Comparison of ENCODE assay signal across 1 cellular context in the genomic region with DNA sequence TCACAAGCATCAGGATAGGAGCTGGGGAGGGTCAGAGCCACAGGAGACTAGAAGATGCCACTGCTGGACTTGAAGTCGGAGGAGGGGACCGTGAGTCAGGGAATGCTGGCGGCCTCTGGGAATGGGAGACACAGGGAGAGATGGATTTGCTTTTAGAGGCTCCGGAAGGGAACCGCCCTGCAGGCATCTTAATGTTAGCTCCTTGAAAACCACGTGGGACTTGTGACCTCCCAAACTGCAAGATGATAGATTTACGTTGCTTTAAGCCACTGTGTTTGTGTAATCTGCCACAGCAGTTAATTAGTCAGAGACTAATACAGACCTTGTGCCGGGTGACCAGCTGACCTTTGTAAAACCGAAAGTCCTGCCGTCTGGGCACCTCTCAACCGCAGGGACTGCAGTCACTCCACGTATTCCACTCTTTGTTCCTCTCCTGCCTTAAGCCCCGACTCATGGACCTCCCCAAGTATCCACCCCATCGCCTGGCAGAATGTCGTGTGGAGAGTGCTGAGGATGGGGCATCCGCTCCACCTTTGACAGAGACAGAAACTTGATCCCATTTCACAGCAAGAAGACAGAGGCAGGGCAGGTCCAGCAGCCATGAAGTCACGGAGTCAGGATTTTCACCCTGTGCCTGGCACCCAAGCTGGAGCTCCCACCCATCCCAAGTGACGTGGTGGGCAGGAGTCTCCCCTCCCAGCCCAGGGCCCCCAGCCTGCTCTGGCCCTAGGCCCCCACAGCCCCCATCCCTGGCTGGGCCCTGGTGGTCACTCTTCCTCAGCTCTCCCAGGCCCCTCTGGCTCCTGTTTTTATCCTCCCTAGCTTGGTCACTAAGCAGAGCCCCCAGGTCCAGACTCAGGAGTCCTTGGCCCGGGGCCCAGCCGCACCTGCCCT.
TF ChIP-seq lines count a peak whose summit lies in the region.

No MANE protein-coding gene starts in this region.

TF ChIP-seq in K562, 482 proteins besides CTCF, POLR2A, EP300 and RAD21 (continued from another document and continues in another):
- no peak for TF ChIP-seq E4F1 (CRISPR knock-in tag; IDR thresholded peaks at IDR 0.05; ENCODE audit: borderline replicate concordance)
- no peak for TF ChIP-seq EHMT2 (IDR thresholded peaks at IDR 0.05)
- TF ChIP-seq, protein P1, sequence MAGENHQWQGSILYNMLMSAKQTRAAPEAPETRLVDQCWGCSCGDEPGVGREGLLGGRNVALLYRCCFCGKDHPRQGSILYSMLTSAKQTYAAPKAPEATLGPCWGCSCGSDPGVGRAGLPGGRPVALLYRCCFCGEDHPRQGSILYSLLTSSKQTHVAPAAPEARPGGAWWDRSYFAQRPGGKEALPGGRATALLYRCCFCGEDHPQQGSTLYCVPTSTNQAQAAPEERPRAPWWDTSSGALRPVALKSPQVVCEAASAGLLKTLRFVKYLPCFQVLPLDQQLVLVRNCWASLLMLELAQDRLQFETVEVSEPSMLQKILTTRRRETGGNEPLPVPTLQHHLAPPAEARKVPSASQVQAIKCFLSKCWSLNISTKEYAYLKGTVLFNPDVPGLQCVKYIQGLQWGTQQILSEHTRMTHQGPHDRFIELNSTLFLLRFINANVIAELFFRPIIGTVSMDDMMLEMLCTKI (IDR thresholded peaks at IDR 0.05; ENCODE audit: partially characterized antibody), result no peak
- TF ChIP-seq POLR2G (IDR thresholded peaks at IDR 0.05; ENCODE audit: low read depth, low read length), result no peak
- TF ChIP-seq ZNF197 (CRISPR knock-in tag; IDR thresholded peaks at IDR 0.05; ENCODE audit: low read depth), result no peak
- TF ChIP-seq STAT5B (CRISPR knock-in tag; IDR thresholded peaks at IDR 0.05), result no peak
- TF ChIP-seq NUFIP1 (IDR thresholded peaks at IDR 0.05; ENCODE audit: partially characterized antibody), result no peak
- no peak for TF ChIP-seq ZNF644 (tag; IDR thresholded peaks at IDR 0.05; ENCODE audit: low read depth)
- no peak for TF ChIP-seq XRCC4 (IDR thresholded peaks at IDR 0.05; ENCODE audit: extremely low read depth, insufficient read depth, insufficient read length)
- TF ChIP-seq ETV1 (tag; conservative IDR thresholded peaks at IDR 0.05; ENCODE audit: low read depth), result peak; percentile 57
- TF ChIP-seq NR2C1 (IDR thresholded peaks at IDR 0.05), result no peak
- peak; percentile 62 for TF ChIP-seq NR2C1 (tag; IDR thresholded peaks at IDR 0.05)
- no peak for TF ChIP-seq TRIM28 (IDR thresholded peaks at IDR 0.05)
- no peak for TF ChIP-seq MCM5 (IDR thresholded peaks at IDR 0.05; ENCODE audit: low read depth)
- TF ChIP-seq, protein P2, sequence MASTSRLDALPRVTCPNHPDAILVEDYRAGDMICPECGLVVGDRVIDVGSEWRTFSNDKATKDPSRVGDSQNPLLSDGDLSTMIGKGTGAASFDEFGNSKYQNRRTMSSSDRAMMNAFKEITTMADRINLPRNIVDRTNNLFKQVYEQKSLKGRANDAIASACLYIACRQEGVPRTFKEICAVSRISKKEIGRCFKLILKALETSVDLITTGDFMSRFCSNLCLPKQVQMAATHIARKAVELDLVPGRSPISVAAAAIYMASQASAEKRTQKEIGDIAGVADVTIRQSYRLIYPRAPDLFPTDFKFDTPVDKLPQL (IDR thresholded peaks at IDR 0.05; ENCODE audit: extremely low read depth, insufficient read length), result no peak
- TF ChIP-seq ZNF165 (CRISPR knock-in tag; IDR thresholded peaks at IDR 0.05; ENCODE audit: borderline replicate concordance), result no peak
- no peak for TF ChIP-seq ATF2 (CRISPR knock-in tag; IDR thresholded peaks at IDR 0.05)
- TF ChIP-seq, protein P3, sequence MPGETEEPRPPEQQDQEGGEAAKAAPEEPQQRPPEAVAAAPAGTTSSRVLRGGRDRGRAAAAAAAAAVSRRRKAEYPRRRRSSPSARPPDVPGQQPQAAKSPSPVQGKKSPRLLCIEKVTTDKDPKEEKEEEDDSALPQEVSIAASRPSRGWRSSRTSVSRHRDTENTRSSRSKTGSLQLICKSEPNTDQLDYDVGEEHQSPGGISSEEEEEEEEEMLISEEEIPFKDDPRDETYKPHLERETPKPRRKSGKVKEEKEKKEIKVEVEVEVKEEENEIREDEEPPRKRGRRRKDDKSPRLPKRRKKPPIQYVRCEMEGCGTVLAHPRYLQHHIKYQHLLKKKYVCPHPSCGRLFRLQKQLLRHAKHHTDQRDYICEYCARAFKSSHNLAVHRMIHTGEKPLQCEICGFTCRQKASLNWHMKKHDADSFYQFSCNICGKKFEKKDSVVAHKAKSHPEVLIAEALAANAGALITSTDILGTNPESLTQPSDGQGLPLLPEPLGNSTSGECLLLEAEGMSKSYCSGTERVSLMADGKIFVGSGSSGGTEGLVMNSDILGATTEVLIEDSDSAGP (CRISPR knock-in tag; IDR thresholded peaks at IDR 0.05), result no peak
- TF ChIP-seq POU5F1 (IDR thresholded peaks at IDR 0.05; ENCODE audit: borderline replicate concordance, low read depth, low read length, partially characterized antibody), result no peak
- no peak for TF ChIP-seq ELF1 (tag; IDR thresholded peaks at IDR 0.05)
- TF ChIP-seq ZNF354B (CRISPR knock-in tag; IDR thresholded peaks at IDR 0.05), result no peak
- TF ChIP-seq FOXP1 (CRISPR knock-in tag; IDR thresholded peaks at IDR 0.05), result no peak
- no peak for TF ChIP-seq SRSF1 (IDR thresholded peaks at IDR 0.05; ENCODE audit: low read depth, low read length)
- TF ChIP-seq PURB (CRISPR knock-in tag; IDR thresholded peaks at IDR 0.05; ENCODE audit: low read depth), result no peak
- no peak for TF ChIP-seq PHTF2 (CRISPR knock-in tag; IDR thresholded peaks at IDR 0.05)
- no peak for TF ChIP-seq SMAD1 (IDR thresholded peaks at IDR 0.05; ENCODE audit: low read depth, low read length, partially characterized antibody)
- TF ChIP-seq MAFF (IDR thresholded peaks at IDR 0.05; ENCODE audit: low read length), result no peak
- TF ChIP-seq SMARCE1 (IDR thresholded peaks at IDR 0.05), result peak; percentile 34; the same call in 1 of the 2 replicates
- TF ChIP-seq TCF7L2 (IDR thresholded peaks at IDR 0.05; ENCODE audit: low read depth, low read length), result no peak
- TF ChIP-seq YY1 (IDR thresholded peaks at IDR 0.05; ENCODE audit: borderline replicate concordance in 1 of 3, control insufficient read depth in 1 of 3, extremely low read depth in 1 of 3, insufficient read depth in 3 of 3, insufficient read length in 1 of 3, insufficient replicate concordance in 2 of 3, low read depth in 1 of 3, low read length in 2 of 3), result no peak
- TF ChIP-seq CREM (IDR thresholded peaks at IDR 0.05; ENCODE audit: low read depth), result no peak
- TF ChIP-seq VEZF1 (CRISPR knock-in tag; IDR thresholded peaks at IDR 0.05), result no peak
- no peak for TF ChIP-seq NFRKB (IDR thresholded peaks at IDR 0.05; ENCODE audit: low read depth)
- no peak for TF ChIP-seq ZNF347 (CRISPR knock-in tag; IDR thresholded peaks at IDR 0.05; ENCODE audit: low read depth)
- TF ChIP-seq, protein P4, sequence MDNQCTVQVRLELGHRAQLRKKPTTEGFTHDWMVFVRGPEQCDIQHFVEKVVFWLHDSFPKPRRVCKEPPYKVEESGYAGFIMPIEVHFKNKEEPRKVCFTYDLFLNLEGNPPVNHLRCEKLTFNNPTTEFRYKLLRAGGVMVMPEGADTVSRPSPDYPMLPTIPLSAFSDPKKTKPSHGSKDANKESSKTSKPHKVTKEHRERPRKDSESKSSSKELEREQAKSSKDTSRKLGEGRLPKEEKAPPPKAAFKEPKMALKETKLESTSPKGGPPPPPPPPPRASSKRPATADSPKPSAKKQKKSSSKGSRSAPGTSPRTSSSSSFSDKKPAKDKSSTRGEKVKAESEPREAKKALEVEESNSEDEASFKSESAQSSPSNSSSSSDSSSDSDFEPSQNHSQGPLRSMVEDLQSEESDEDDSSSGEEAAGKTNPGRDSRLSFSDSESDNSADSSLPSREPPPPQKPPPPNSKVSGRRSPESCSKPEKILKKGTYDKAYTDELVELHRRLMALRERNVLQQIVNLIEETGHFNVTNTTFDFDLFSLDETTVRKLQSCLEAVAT (IDR thresholded peaks at IDR 0.05), result peak in 1 of 2 experiments; percentile 24; a peak in 1 of 4 replicates
- no peak for TF ChIP-seq JUN (IDR thresholded peaks at IDR 0.05; ENCODE audit: borderline replicate concordance, low read depth, low read length)
- TF ChIP-seq JUN (CRISPR knock-in tag; IDR thresholded peaks at IDR 0.05; ENCODE audit: borderline replicate concordance), result no peak
- no peak for TF ChIP-seq CCNT2 (IDR thresholded peaks at IDR 0.05; ENCODE audit: borderline replicate concordance, extremely low read depth, insufficient read length, low read depth, low read length)
- TF ChIP-seq MYNN (IDR thresholded peaks at IDR 0.05), result no peak
- no peak for TF ChIP-seq MYNN (CRISPR knock-in tag; IDR thresholded peaks at IDR 0.05)
- TF ChIP-seq TSC22D4 (tag; IDR thresholded peaks at IDR 0.05), result no peak
